In genomic region chr7:45937301-45937700, GRCh38 we compare ENCODE assay signal across 30 cellular contexts. TPM values are rescaled to one million over a fixed set of nuclear protein-coding genes. Genes with fewer than 3 reads are reported as not detected.
DNase-seq lines count a peak whose midpoint lies in the region; FAIRE-seq and TF ChIP-seq lines count a peak whose summit lies in the region.
"Had no signal": no experiment of that assay in that cellular context is flagged by ENCODE, and none has a peak within 500 bp of the region (broad histone marks: within the 10 kb centered on the region; RNA-seq: fewer than 3 reads in every experiment).

No MANE protein-coding gene starts in this region.

- DNase-seq in AML-193 (lab: John Stamatoyannopoulos, UW) (peak; percentile 27 to 43), GM23248 (peak; percentile 39), NOMO-1 treated with DMSO at 0.1 percent for 48 hours (lab: John Stamatoyannopoulos, UW; ENCODE audit: unreplicated experiment) (peak; percentile 86), epithelial cell of esophagus (ENCODE audit: low read depth) (peak; percentile 29), NCI-H2081 (lab: John Stamatoyannopoulos, UW) (no peak), retina (no peak), NCI-H345 (lab: John Stamatoyannopoulos, UW) (no peak), frontal cortex (ENCODE audit: low spot score in 2 of 2) (no peak)
- DNase-seq: activated CD4-positive, alpha-beta T cell treated with anti-CD3 and anti-CD28 coated beads, Interleukin-2, amount 50 U/mL, for 48 hours; activated CD8-positive, alpha-beta memory T cell treated with anti-CD3 and anti-CD28 coated beads, Interleukin-2, amount 50 U/mL, for 4 hours; dermis blood vessel endothelial cell; glutamatergic neuron; KBM-7; MM.1S; NCI-H1694 treated with DMSO at 0.1 percent for 48 hours; NCI-H2227 treated with DMSO at 0.1 percent for 48 hours; posterior cingulate gyrus; sigmoid colon; stimulated activated naive CD8-positive, alpha-beta T cell treated with anti-CD3 and anti-CD28 coated beads, Interleukin-15, Interleukin-2, amounts not matched to agents 100 U/mL and 50 U/mL, for 24 hours had no signal

- H4K20me1 ChIP-seq in GM23248 (ENCODE audit: insufficient read depth), result no peaks in the 10 kb centered on the region

- no peak for TF ChIP-seq CTCF in epithelial cell of esophagus (IDR thresholded peaks at IDR 0.05; ENCODE audit: insufficient read depth, low read depth, low read length, missing control alignments)

- no peak overlapping the region for H3K4me3 ChIP-seq in GM23248
- no peak overlapping the region for H3K4me3 ChIP-seq in epithelial cell of esophagus (ENCODE audit: low read length)
- H3K4me3 ChIP-seq: lung, neural progenitor cell, sigmoid colon, thoracic aorta, vagina had no signal

- no peak overlapping the region for H3K27ac ChIP-seq in GM23248
- H3K27ac ChIP-seq: C4-2B, neural progenitor cell, sigmoid colon, thoracic aorta, vagina had no signal

- H3K9me2 ChIP-seq in GM23248 (ENCODE audit: insufficient read depth), result no peaks in the 10 kb centered on the region

- H3K36me3 ChIP-seq in GM23248 (ENCODE audit: low read depth), result no peaks in the 10 kb centered on the region
- H3K36me3 ChIP-seq: neural progenitor cell, sigmoid colon, thoracic aorta, vagina had no signal

- H3K27me3 ChIP-seq in GM23248 (replicated peaks; ENCODE audit: insufficient read depth), result no peaks in the 10 kb centered on the region
- H3K27me3 ChIP-seq: neural progenitor cell, vagina had no signal

- in situ Hi-C loops in GM23248 (cut with MboI), result no loop called here

- 32 to 33% methylated on average over 6 of the region's 6 CpGs for WGBS in GM23248 (ENCODE audit: low coverage in 1 of 2, low lambda C conversion rate in 2 of 2, missing lambda C conversion rate in 2 of 2), 2 experiments

- H3K4me2 ChIP-seq in GM23248 (ENCODE audit: unreplicated experiment), result no peak overlapping the region
- H3K4me2 ChIP-seq: neural progenitor cell had no signal

- H3F3A ChIP-seq in GM23248 (ENCODE audit: insufficient read depth), result no peaks in the 10 kb centered on the region

- H2AFZ ChIP-seq in GM23248, result no peak overlapping the region
- H2AFZ ChIP-seq: neural progenitor cell had no signal

- no peaks in the 10 kb centered on the region for H3K79me2 ChIP-seq in GM23248 (ENCODE audit: insufficient read depth)

- H3K9ac ChIP-seq in GM23248, result no peak overlapping the region
- H3K9ac ChIP-seq: neural progenitor cell had no signal

- no peak for FAIRE-seq in frontal cortex (lab: Jason Lieb, UNC)
- FAIRE-seq: D721Med, endometrium had no signal

- H3K4me1 ChIP-seq in GM23248 (ENCODE audit: insufficient read depth), result no peaks in the 10 kb centered on the region
- H3K4me1 ChIP-seq: neural progenitor cell, sigmoid colon, vagina had no signal

- H3K9me3 ChIP-seq in GM23248 (ENCODE audit: low read depth), result no peaks in the 10 kb centered on the region
- H3K9me3 ChIP-seq: sigmoid colon, thoracic aorta, vagina had no signal

RNA-seq across cellular contexts. Expression of gene IGFBP3, which starts 16.2 kb away (rescaled TPM):
- total RNA-seq in GM23248 (2014; rRNA removed; shearing (Covaris generic)), result 29,310 and 34,986 TPM in 2 replicates
- polyA plus RNA-seq in GM23248 (2016; fragmentation: Nextera tagmentation; extraction: Ambion mirVana), result 17,437 and 17,601 TPM in 2 replicates
- total RNA-seq in frontal cortex, result 6.1 TPM
- total RNA-seq: HT-29 had no signal

RNA-seq across cellular contexts. Expression of gene IGFBP1, which starts 49.0 kb away (rescaled TPM):
- total RNA-seq in GM23248 (2014; rRNA removed; shearing (Covaris generic)), result 1.3 TPM in 1 of 2 replicates, not detected in the other
- 0.34 and 0.50 TPM in 2 replicates for polyA plus RNA-seq in GM23248 (2016; fragmentation: Nextera tagmentation; extraction: Ambion mirVana)
- total RNA-seq in frontal cortex, result not detected
- total RNA-seq: activated naive CD4-positive, alpha-beta T cell treated with anti-CD3 and anti-CD28 coated beads, Interleukin-2, amount 50 U/mL, for 72 hours; activated T-helper 17 cell treated with anti-CD3 and anti-CD28 coated beads, Interleukin-2, amount 50 U/mL, for 72 hours; G401; HT-29; lung; sigmoid colon; thoracic aorta had no signal
- polyA plus RNA-seq: sigmoid colon had no signal

Comparison
In these comparisons a context has a peak if more than half of its experiments do, and no peak if none do; other contexts are left out.
1. DNase-seq: peak in AML-193 (2 of 2), GM23248 (single experiment), NOMO-1 treated with DMSO at 0.1 percent for 48 hours (single experiment) and epithelial cell of esophagus (single experiment); none in NCI-H2081 (0 of 2), retina (single experiment), NCI-H345 (single experiment) and frontal cortex (0 of 2).
2. RNA of gene IGFBP3, which starts 16.2 kb away (total RNA-seq): 29,310 to 34,986 TPM in GM23248; 6.1 TPM in frontal cortex (single experiment); every median in the first group is over 1,000 times any median in the second.